ENCODE assay signal across 22 cellular contexts in genomic region chr6:143332153-143332845, GRCh38.
DNase-seq lines count a peak whose midpoint lies in the region; ATAC-seq and TF ChIP-seq lines count a peak whose summit lies in the region.
"Had no signal": no experiment of that assay in that cellular context is flagged by ENCODE, and none has a peak within 500 bp of the region (broad histone marks: within the 10 kb centered on the region; RNA-seq: fewer than 3 reads in every experiment).

No MANE protein-coding gene starts in this region.

- POLR2A ChIA-PET in MCF 10A (lab: Yijun Ruan, JAX), result interaction anchor here (0.7 to 13.4 kb wide), 22 partner anchors 6 to 529 kb away, joined by 3 to 402 read pairs (median 9); partner anchors contain the start of genes ADAT2, AIG1, HIVEP2 and PEX3

- H3K36me3 Mint-ChIP-seq in MCF 10A (ENCODE audit: insufficient read depth, unreplicated experiment), result peaks cover 36% of the 10 kb centered on the region

- intact Hi-C loops in MCF 10A (cut with micrococcal nuclease), result no loop called here
- intact Hi-C loops in breast epithelium (cut with DNase I; ENCODE audit: low total_unique reads), result no loop called here
- intact Hi-C loops in sigmoid colon (cut with DNase I), result no loop called here

- peak overlapping the region; percentile 99 for H3K27ac Mint-ChIP-seq in MCF 10A (ENCODE audit: low read depth, unreplicated experiment)
- H3K27ac Mint-ChIP-seq: CD8-positive, alpha-beta memory T cell had no signal

- H3K4me3 ChIP-seq in breast epithelium (no peak overlapping the region), RWPE2 (ENCODE audit: severe bottlenecking) (no peak overlapping the region), sigmoid colon (no peak overlapping the region)
- H3K4me3 ChIP-seq: GM23248, HAP-1 had no signal

- no peaks in the 10 kb centered on the region for H3K27me3 Mint-ChIP-seq in MCF 10A (ENCODE audit: insufficient read depth, unreplicated experiment)
- H3K27me3 Mint-ChIP-seq: CD8-positive, alpha-beta memory T cell had no signal

- H3K9me3 ChIP-seq in breast epithelium (no peaks in the 10 kb centered on the region), RWPE2 (ENCODE audit: severe bottlenecking) (no peaks in the 10 kb centered on the region), sigmoid colon (no peaks in the 10 kb centered on the region)
- H3K9me3 ChIP-seq: HAP-1, SK-N-SH had no signal

- peak; percentile 26 for DNase-seq in MCF 10A (ENCODE audit: unreplicated experiment)
- no peak for DNase-seq in breast epithelium (ENCODE audit: low spot score in 2 of 2)
- no peak for DNase-seq in RWPE2 (ENCODE audit: low spot score)
- DNase-seq in fibroblast of peridontal ligament (ENCODE audit: extremely low read depth), result peak; percentile 54
- DNase-seq in COLO829 (ENCODE audit: low spot score), result no peak
- no peak for DNase-seq in sigmoid colon
- DNase-seq: CD8-positive, alpha-beta memory T cell; DND-41; KG1; NCI-H1092 treated with DMSO at 0.1 percent for 48 hours; NCI-H146; NCI-H2029; NCI-H524 treated with DMSO at 0.1 percent for 48 hours; NCI-H82; OCI-M1; SIG-M5; SK-N-SH had no signal

- BruUV-seq in MCF 10A (replicated peaks; lab: Mats Ljungman, UMichigan), result no TSS peak

- CTCF ChIA-PET in MCF 10A (lab: Yijun Ruan, JAX), result interaction anchor here (0.6 to 1.9 kb wide), 4 partner anchors 8 to 856 kb away, joined by 3 to 7 read pairs (median 5); no protein-coding TSS in a partner anchor

- H3K9me3 Mint-ChIP-seq in MCF 10A (ENCODE audit: unreplicated experiment), result peaks cover 13% of the 10 kb centered on the region
- H3K9me3 Mint-ChIP-seq: CD8-positive, alpha-beta memory T cell had no signal

- H3K36me3 ChIP-seq in breast epithelium, result no peaks in the 10 kb centered on the region
- H3K36me3 ChIP-seq in RWPE2 (ENCODE audit: low read depth), result peaks cover 21% of the 10 kb centered on the region
- peaks cover 0 to 6% (median 0%) of the 10 kb centered on the region in 4 donors for H3K36me3 ChIP-seq in sigmoid colon
- H3K36me3 ChIP-seq: HAP-1 had no signal

- H3K27ac ChIP-seq in breast epithelium (no peak overlapping the region), RWPE2 (ENCODE audit: poor library complexity, severe bottlenecking) (peak overlapping the region; percentile 97), sigmoid colon (no peak overlapping the region)
- H3K27ac ChIP-seq: C4-2B, GM23248 had no signal

- TF ChIP-seq CTCF in MCF 10A (IDR thresholded peaks at IDR 0.05; ENCODE audit: unreplicated experiment) (no peak), breast epithelium (IDR thresholded peaks at IDR 0.05) (no peak), RWPE2 (IDR thresholded peaks at IDR 0.05; ENCODE audit: poor library complexity, severe bottlenecking) (no peak), sigmoid colon (IDR thresholded peaks at IDR 0.05) (no peak)

- 85 to 86% methylated on average over 1 of the region's 1 CpG for WGBS in sigmoid colon, 2 donors

- H3K4me1 ChIP-seq in breast epithelium (no peaks in the 10 kb centered on the region), RWPE2 (ENCODE audit: insufficient read depth, poor library complexity, severe bottlenecking) (peaks cover 76% of the 10 kb centered on the region), sigmoid colon (no peaks in the 10 kb centered on the region)
- H3K4me1 ChIP-seq: HAP-1 had no signal

- H3K27me3 ChIP-seq in breast epithelium (no peaks in the 10 kb centered on the region), RWPE2 (ENCODE audit: insufficient read depth, poor library complexity, severe bottlenecking) (no peaks in the 10 kb centered on the region), sigmoid colon (no peaks in the 10 kb centered on the region)

- peak overlapping the region; percentile 71 for H3K4me3 Mint-ChIP-seq in MCF 10A (ENCODE audit: unreplicated experiment)
- H3K4me3 Mint-ChIP-seq: CD8-positive, alpha-beta memory T cell had no signal

- TF ChIP-seq POLR2A in breast epithelium (IDR thresholded peaks at IDR 0.05), result no peak
- no peak for TF ChIP-seq POLR2A in sigmoid colon (IDR thresholded peaks at IDR 0.05)

- no peak for TF ChIP-seq EP300 in sigmoid colon (IDR thresholded peaks at IDR 0.05)

- no peak for ATAC-seq in RWPE2 (ENCODE audit: low read depth)
- ATAC-seq in SK-N-SH treated with all-trans-retinoic acid at 6 μM for 48 hours, result no peak
- no peak for ATAC-seq in HG02798 (IDR thresholded peaks at IDR 0.05; ENCODE audit: poor library complexity, unreplicated experiment)

- H3K4me1 Mint-ChIP-seq in MCF 10A (ENCODE audit: insufficient read depth, unreplicated experiment), result peaks cover 44% of the 10 kb centered on the region
- H3K4me1 Mint-ChIP-seq: CD8-positive, alpha-beta memory T cell had no signal

TF ChIP-seq in SK-N-SH treated with all-trans-retinoic acid at 6 μM for 48 hours, 23 proteins besides CTCF, POLR2A, EP300 and RAD21:
- no peak for TF ChIP-seq PATZ1 (CRISPR knock-in tag; IDR thresholded peaks at IDR 0.05; ENCODE audit: borderline replicate concordance)
- no peak for TF ChIP-seq ZFP3 (CRISPR knock-in tag; IDR thresholded peaks at IDR 0.05)
- TF ChIP-seq, protein P1, sequence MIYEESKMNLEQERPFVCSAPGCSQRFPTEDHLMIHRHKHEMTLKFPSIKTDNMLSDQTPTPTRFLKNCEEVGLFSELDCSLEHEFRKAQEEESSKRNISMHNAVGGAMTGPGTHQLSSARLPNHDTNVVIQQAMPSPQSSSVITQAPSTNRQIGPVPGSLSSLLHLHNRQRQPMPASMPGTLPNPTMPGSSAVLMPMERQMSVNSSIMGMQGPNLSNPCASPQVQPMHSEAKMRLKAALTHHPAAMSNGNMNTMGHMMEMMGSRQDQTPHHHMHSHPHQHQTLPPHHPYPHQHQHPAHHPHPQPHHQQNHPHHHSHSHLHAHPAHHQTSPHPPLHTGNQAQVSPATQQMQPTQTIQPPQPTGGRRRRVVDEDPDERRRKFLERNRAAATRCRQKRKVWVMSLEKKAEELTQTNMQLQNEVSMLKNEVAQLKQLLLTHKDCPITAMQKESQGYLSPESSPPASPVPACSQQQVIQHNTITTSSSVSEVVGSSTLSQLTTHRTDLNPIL (CRISPR knock-in tag; IDR thresholded peaks at IDR 0.05; ENCODE audit: low read depth), result no peak
- TF ChIP-seq TCF4 (CRISPR knock-in tag; IDR thresholded peaks at IDR 0.05; ENCODE audit: borderline replicate concordance), result no peak
- TF ChIP-seq CSDC2 (CRISPR knock-in tag; IDR thresholded peaks at IDR 0.05), result no peak
- TF ChIP-seq ISL1 (CRISPR knock-in tag; IDR thresholded peaks at IDR 0.05), result no peak
- TF ChIP-seq, protein P2, sequence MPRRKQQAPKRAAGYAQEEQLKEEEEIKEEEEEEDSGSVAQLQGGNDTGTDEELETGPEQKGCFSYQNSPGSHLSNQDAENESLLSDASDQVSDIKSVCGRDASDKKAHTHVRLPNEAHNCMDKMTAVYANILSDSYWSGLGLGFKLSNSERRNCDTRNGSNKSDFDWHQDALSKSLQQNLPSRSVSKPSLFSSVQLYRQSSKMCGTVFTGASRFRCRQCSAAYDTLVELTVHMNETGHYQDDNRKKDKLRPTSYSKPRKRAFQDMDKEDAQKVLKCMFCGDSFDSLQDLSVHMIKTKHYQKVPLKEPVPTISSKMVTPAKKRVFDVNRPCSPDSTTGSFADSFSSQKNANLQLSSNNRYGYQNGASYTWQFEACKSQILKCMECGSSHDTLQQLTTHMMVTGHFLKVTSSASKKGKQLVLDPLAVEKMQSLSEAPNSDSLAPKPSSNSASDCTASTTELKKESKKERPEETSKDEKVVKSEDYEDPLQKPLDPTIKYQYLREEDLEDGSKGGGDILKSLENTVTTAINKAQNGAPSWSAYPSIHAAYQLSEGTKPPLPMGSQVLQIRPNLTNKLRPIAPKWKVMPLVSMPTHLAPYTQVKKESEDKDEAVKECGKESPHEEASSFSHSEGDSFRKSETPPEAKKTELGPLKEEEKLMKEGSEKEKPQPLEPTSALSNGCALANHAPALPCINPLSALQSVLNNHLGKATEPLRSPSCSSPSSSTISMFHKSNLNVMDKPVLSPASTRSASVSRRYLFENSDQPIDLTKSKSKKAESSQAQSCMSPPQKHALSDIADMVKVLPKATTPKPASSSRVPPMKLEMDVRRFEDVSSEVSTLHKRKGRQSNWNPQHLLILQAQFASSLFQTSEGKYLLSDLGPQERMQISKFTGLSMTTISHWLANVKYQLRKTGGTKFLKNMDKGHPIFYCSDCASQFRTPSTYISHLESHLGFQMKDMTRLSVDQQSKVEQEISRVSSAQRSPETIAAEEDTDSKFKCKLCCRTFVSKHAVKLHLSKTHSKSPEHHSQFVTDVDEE (CRISPR knock-in tag; IDR thresholded peaks at IDR 0.05), result no peak
- TF ChIP-seq CSRNP3 (CRISPR knock-in tag; IDR thresholded peaks at IDR 0.05), result no peak
- no peak for TF ChIP-seq ESRRG (CRISPR knock-in tag; IDR thresholded peaks at IDR 0.05)
- TF ChIP-seq SNAI2 (CRISPR knock-in tag; IDR thresholded peaks at IDR 0.05), result no peak
- TF ChIP-seq GLIS3 (CRISPR knock-in tag; IDR thresholded peaks at IDR 0.05), result no peak

Comparison
In these comparisons a context has a peak if more than half of its experiments do, and no peak if none do; other contexts are left out.
1. DNase-seq: peak in MCF 10A (single experiment) and fibroblast of peridontal ligament (single experiment); none in breast epithelium (0 of 2), RWPE2 (single experiment), COLO829 (single experiment) and sigmoid colon (single experiment).